ENCODE assay signal across 9 cellular contexts in the genomic region with DNA sequence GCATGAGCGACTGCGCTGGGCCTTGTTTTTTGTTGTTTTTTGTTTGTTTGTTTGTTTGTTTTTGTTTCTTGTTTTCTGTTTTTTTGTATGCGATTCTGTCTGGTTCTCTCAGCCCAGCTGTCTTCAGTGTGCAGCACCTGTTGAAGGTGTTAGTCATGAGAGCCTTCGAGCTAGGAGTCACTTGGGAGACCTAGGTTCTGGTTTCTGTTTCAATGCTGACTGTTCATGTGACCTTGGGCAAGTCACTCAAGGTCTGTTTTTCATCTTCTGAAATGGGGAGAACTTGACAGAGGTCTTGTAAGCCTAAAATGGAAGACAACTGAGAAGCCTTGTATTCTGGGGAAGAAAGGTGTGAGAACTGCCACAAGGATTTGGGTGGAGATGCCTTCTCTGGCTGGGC. TPM values are rescaled to one million over a fixed set of nuclear protein-coding genes. Genes with fewer than 3 reads are reported as not detected.
DNase-seq lines count a peak whose midpoint lies in the region; ATAC-seq and TF ChIP-seq lines count a peak whose summit lies in the region.
"Had no signal": no experiment of that assay in that cellular context is flagged by ENCODE, and none has a peak within 500 bp of the region (broad histone marks: within the 10 kb centered on the region; RNA-seq: fewer than 3 reads in every experiment).

No MANE protein-coding gene starts in this region.

- H3K4me1 Mint-ChIP-seq in natural killer cell = peaks cover 37 to 43% of the 10 kb centered on the region in 2 donors

- no peak overlapping the region for H3K27ac ChIP-seq in HEK293 (ENCODE audit: extremely low read depth, low read depth, low read length)
- no peak overlapping the region for H3K27ac ChIP-seq in uterus
- H3K27ac ChIP-seq in sigmoid colon = no peak overlapping the region

- no peaks in the 10 kb centered on the region for H3K9me2 ChIP-seq in Loucy (replicated peaks; ENCODE audit: low read depth, low read length)

- H3K4me2 ChIP-seq in Loucy (ENCODE audit: low read depth, low read length, poor library complexity, severe bottlenecking) = peak overlapping the region; percentile 55

- no peaks in the 10 kb centered on the region for H4K20me1 ChIP-seq in Loucy (ENCODE audit: insufficient read depth, low read length, poor library complexity, severe bottlenecking)

- H3K36me3 ChIP-seq in HEK293 (ENCODE audit: control insufficient read depth in 2 of 2, insufficient read depth in 1 of 2, low read length in 2 of 2) (peaks cover 0 to 10% of the 10 kb centered on the region in 2 experiments; a peak in 2 of 3 replicates), Loucy (ENCODE audit: insufficient read depth, low read length) (no peaks in the 10 kb centered on the region), uterus (no peaks in the 10 kb centered on the region), sigmoid colon (peaks cover 0 to 3% (median 0%) of the 10 kb centered on the region in 4 donors)

- peak overlapping the region; percentile 73 to 77 for H3K27ac Mint-ChIP-seq in natural killer cell

- H3K36me3 Mint-ChIP-seq in natural killer cell = peaks cover 6% of the 10 kb centered on the region

- H3K9me3 Mint-ChIP-seq in natural killer cell = no peaks in the 10 kb centered on the region

- WGBS in sigmoid colon, 2 donors = 79 to 93% methylated on average over 4 of the region's 4 CpGs

- TF ChIP-seq EP300 in sigmoid colon (IDR thresholded peaks at IDR 0.05) = no peak

- no peak overlapping the region for H3K9ac ChIP-seq in Loucy (ENCODE audit: low read depth, low read length, poor library complexity, severe bottlenecking)

- H3K9me3 ChIP-seq in HEK293 (ENCODE audit: control insufficient read depth, insufficient read depth, low read depth, low read length) (no peaks in the 10 kb centered on the region), Loucy (ENCODE audit: insufficient read depth, low read depth, low read length) (no peaks in the 10 kb centered on the region), uterus (no peaks in the 10 kb centered on the region), sigmoid colon (no peaks in the 10 kb centered on the region)

- CTCF ChIA-PET in HEK293 (lab: Yijun Ruan, JAX) = no interaction called here

- POLR2A ChIA-PET in HEK293 (lab: Yijun Ruan, JAX) = no interaction called here

- H3K27me3 ChIP-seq in Loucy (ENCODE audit: insufficient read depth, low read length, poor library complexity, severe bottlenecking) (no peaks in the 10 kb centered on the region), uterus (no peaks in the 10 kb centered on the region), sigmoid colon (no peaks in the 10 kb centered on the region)

- intact Hi-C loops in natural killer cell (cut with micrococcal nuclease) (no loop called here), uterus (cut with DNase I; ENCODE audit: low total_unique reads) (no loop called here), sigmoid colon (cut with DNase I) (no loop called here)

- H3K4me3 ChIP-seq in HEK293 (ENCODE audit: low read depth, low read length) (no peak overlapping the region), Loucy (ENCODE audit: low read length, poor library complexity, severe bottlenecking) (peak overlapping the region; percentile 26), uterus (no peak overlapping the region), sigmoid colon (no peak overlapping the region)

- peak overlapping the region; percentile 69 for H3K4me3 Mint-ChIP-seq in natural killer cell

- H3F3A ChIP-seq in Loucy (ENCODE audit: low read depth) = no peaks in the 10 kb centered on the region

- no peak overlapping the region for H2AFZ ChIP-seq in Loucy (ENCODE audit: low read length)

- peaks cover 45% of the 10 kb centered on the region for H3K79me2 ChIP-seq in Loucy (ENCODE audit: insufficient read depth, low read length)

- H3K4me1 ChIP-seq in HEK293 (ENCODE audit: control insufficient read depth, insufficient read depth, low read length) = no peaks in the 10 kb centered on the region
- H3K4me1 ChIP-seq in Loucy (ENCODE audit: insufficient read depth, low read length, poor library complexity, severe bottlenecking) = peaks cover 38% of the 10 kb centered on the region
- no peaks in the 10 kb centered on the region for H3K4me1 ChIP-seq in uterus
- H3K4me1 ChIP-seq in sigmoid colon = peaks cover 0 to 19% (median 15%) of the 10 kb centered on the region in 4 donors

- no peak for DNase-seq in natural killer cell
- DNase-seq in SKM-1 treated with dmso at 0.1 percent for 144 hours (lab: John Stamatoyannopoulos, UW; ENCODE audit: unreplicated experiment) = no peak
- DNase-seq in uterus = no peak
- DNase-seq in NCI-H146 treated with DMSO at 0.1 percent for 48 hours (lab: John Stamatoyannopoulos, UW; ENCODE audit: unreplicated experiment) = no peak
- DNase-seq in sigmoid colon = no peak
- DNase-seq: NCI-H510A had no signal

- TF ChIP-seq CTCF in HEK293 (tag by site-specific recombination; IDR thresholded peaks at IDR 0.05) = no peak
- TF ChIP-seq CTCF in Loucy (conservative IDR thresholded peaks at IDR 0.05; ENCODE audit: low read length) = no peak
- TF ChIP-seq CTCF in natural killer cell (IDR thresholded peaks at IDR 0.05) = no peak
- no peak for TF ChIP-seq CTCF in uterus (IDR thresholded peaks at IDR 0.05)
- TF ChIP-seq CTCF in sigmoid colon (IDR thresholded peaks at IDR 0.05) = no peak

- H3K27me3 Mint-ChIP-seq in natural killer cell (ENCODE audit: low read depth in 2 of 2) = no peaks in the 10 kb centered on the region

- no peak for TF ChIP-seq POLR2A in uterus (IDR thresholded peaks at IDR 0.05)
- TF ChIP-seq POLR2A in sigmoid colon (IDR thresholded peaks at IDR 0.05) = no peak

- ATAC-seq in GM18870 (IDR thresholded peaks at IDR 0.05; ENCODE audit: unreplicated experiment) (peak; percentile 49), natural killer cell (no peak)

TF ChIP-seq in HEK293, 187 proteins besides CTCF, POLR2A, EP300 and RAD21:
- TF ChIP-seq SCRT1 (tag by site-specific recombination; IDR thresholded peaks at IDR 0.05; ENCODE audit: borderline replicate concordance) = peak; percentile 53; the same call in 1 of the 2 replicates
- peak; percentile 84 for TF ChIP-seq SCRT2 (tag by site-specific recombination; IDR thresholded peaks at IDR 0.05)
- TF ChIP-seq ZNF10 (tag by site-specific recombination; IDR thresholded peaks at IDR 0.05) = no peak

RNA-seq across cellular contexts. Expression of a gene that starts 1.8 kb away (rescaled TPM):
- 10 to 100 TPM; 20.1 to 25.8 (median 23.1) TPM for total RNA-seq in natural killer cell
- 10 to 100 TPM in 3 of 4 donors, 1 to 10 TPM in 1; 6.4 to 19.7 (median 13.0) TPM for total RNA-seq in uterus
- 1 to 10 TPM; 7.6 to 10.0 (median 9.3) TPM for total RNA-seq in sigmoid colon
- 10 to 100 TPM in 2 of 3 donors, 1 to 10 TPM in 1; 9.0 to 30.0 (median 15.0) TPM for polyA plus RNA-seq in sigmoid colon

RNA-seq across cellular contexts. Expression of a gene that starts 22.8 kb away (rescaled TPM):
- total RNA-seq in natural killer cell = 10 to 100 TPM; 14.5 to 24.0 (median 19.5) TPM
- total RNA-seq in uterus = 10 to 100 TPM in 1 of 4 donors, 1 to 10 TPM in 2, under 1 TPM in 1; 0.88 to 17.7 (median 5.0) TPM
- 10 to 100 TPM in 1 of 4 donors, 1 to 10 TPM in 3; 6.9 to 11.5 (median 8.1) TPM for total RNA-seq in sigmoid colon
- polyA plus RNA-seq in sigmoid colon = 10 to 100 TPM in 2 of 3 donors, 1 to 10 TPM in 1; 4.2 to 11.4 (median 10.9) TPM

RNA-seq across cellular contexts. Expression of a gene that starts 36.7 kb away (rescaled TPM):
- 10 to 100 TPM; 31.1 to 37.9 (median 31.3) TPM for total RNA-seq in natural killer cell
- 10 to 100 TPM in 2 of 4 donors, 1 to 10 TPM in 1, under 1 TPM in 1; 0.29 to 29.1 (median 9.4) TPM for total RNA-seq in uterus
- total RNA-seq in sigmoid colon = 10 to 100 TPM; 14.5 to 46.0 (median 15.3) TPM
- polyA plus RNA-seq in sigmoid colon = 10 to 100 TPM; 10.8 to 36.5 (median 24.7) TPM

RNA-seq across cellular contexts. Expression of a gene that starts 37.0 kb away (rescaled TPM):
- 100 to 1,000 TPM; 188 to 225 (median 195) TPM for total RNA-seq in natural killer cell
- total RNA-seq in uterus = 100 to 1,000 TPM in 1 of 4 donors, 10 to 100 TPM in 3; 34.6 to 129 (median 67.2) TPM
- total RNA-seq in sigmoid colon = 10 to 100 TPM; 51.0 to 66.5 (median 57.2) TPM
- polyA plus RNA-seq in sigmoid colon = 10 to 100 TPM in 2 of 3 donors, 1 to 10 TPM in 1; 7.8 to 62.1 (median 15.7) TPM

RNA-seq across cellular contexts. Expression of a gene that starts 49.8 kb away (rescaled TPM):
- total RNA-seq in natural killer cell (10 to 100 TPM; 43.3 to 57.6 (median 47.3) TPM), uterus (10 to 100 TPM; 11.8 to 53.3 (median 34.8) TPM), sigmoid colon (10 to 100 TPM; 43.1 to 69.2 (median 45.5) TPM)
- polyA plus RNA-seq in sigmoid colon = 100 to 1,000 TPM; 211 to 336 (median 268) TPM
